1 cellular context compared by ENCODE assay signal in genomic region chr17:63474914-63475460, GRCh38.
TF ChIP-seq lines count a peak whose summit lies in the region.

No MANE protein-coding gene starts in this region.

TF ChIP-seq in H1, 55 proteins besides CTCF, POLR2A, EP300 and RAD21:
- TF ChIP-seq SAP30 (IDR thresholded peaks at IDR 0.05; ENCODE audit: insufficient read depth, insufficient replicate concordance, low read length) (no peak), FOSL1 (IDR thresholded peaks at IDR 0.05; ENCODE audit: insufficient read depth, low read depth, low read length) (no peak), CHD7 (IDR thresholded peaks at IDR 0.05; ENCODE audit: insufficient replicate concordance, low read length) (no peak), CHD2 (IDR thresholded peaks at IDR 0.05; ENCODE audit: low read length) (no peak), CTBP2 (IDR thresholded peaks at IDR 0.05; ENCODE audit: borderline replicate concordance, insufficient read depth, insufficient read length, low read length) (no peak), MAX (IDR thresholded peaks at IDR 0.05) (no peak)
